ENCODE assay signal across 17 cellular contexts in genomic region chr7:40964610-40965009, GRCh38.
DNase-seq lines count a peak whose midpoint lies in the region; FAIRE-seq and TF ChIP-seq lines count a peak whose summit lies in the region.
"Had no signal": no experiment of that assay in that cellular context is flagged by ENCODE, and none has a peak within 500 bp of the region (broad histone marks: within the 10 kb centered on the region; RNA-seq: fewer than 3 reads in every experiment).

No MANE protein-coding gene starts in this region.

- intact Hi-C loops in OCI-LY7 (cut with micrococcal nuclease; ENCODE audit: unreplicated experiment) = no loop called here

- no peak overlapping the region for H3K9ac ChIP-seq in KMS-11

- no peaks in the 10 kb centered on the region for H3K9me2 ChIP-seq in OCI-LY7 (ENCODE audit: insufficient read depth, low read length)

- no peak overlapping the region for H3K4me3 ChIP-seq in KMS-11 (IDR thresholded peaks at IDR 0.05; ENCODE audit: insufficient read depth, low read depth, low read length)
- no peak overlapping the region for H3K4me3 ChIP-seq in OCI-LY7 (ENCODE audit: low read depth, low read length, poor library complexity, severe bottlenecking)
- H3K4me3 ChIP-seq: HAP-1 had no signal

- TF ChIP-seq CTCF in KMS-11 (conservative IDR thresholded peaks at IDR 0.05; ENCODE audit: low read depth, low read length) = no peak
- no peak for TF ChIP-seq CTCF in OCI-LY7 (conservative IDR thresholded peaks at IDR 0.05; ENCODE audit: low read length)

- no peaks in the 10 kb centered on the region for H3K27me3 ChIP-seq in KMS-11 (ENCODE audit: insufficient read depth, low read depth)

- H2AFZ ChIP-seq in KMS-11 (ENCODE audit: low read depth) (no peak overlapping the region), OCI-LY7 (ENCODE audit: low read length) (peak overlapping the region; percentile 75; the same call in 1 of the 2 replicates)

- FAIRE-seq in GM19239 (lab: Jason Lieb, UNC) = no peak
- FAIRE-seq: D721Med, H1 had no signal

- no peaks in the 10 kb centered on the region for H3K9me3 ChIP-seq in OCI-LY7 (ENCODE audit: low read length)
- H3K9me3 ChIP-seq: Caco-2, HAP-1 had no signal

- POLR2A ChIA-PET in OCI-LY7 (lab: Charles Lee) = no interaction called here

- CTCF ChIA-PET in OCI-LY7 (lab: Charles Lee; ENCODE audit: unreplicated experiment) = no interaction called here

- H3K4me1 ChIP-seq in KMS-11 (ENCODE audit: low read depth, poor library complexity, severe bottlenecking) (peaks cover 28% of the 10 kb centered on the region), OCI-LY7 (ENCODE audit: insufficient read depth, low read length, poor library complexity, severe bottlenecking) (peaks cover 25% of the 10 kb centered on the region)
- H3K4me1 ChIP-seq: Caco-2, HAP-1 had no signal

- H3K4me2 ChIP-seq in KMS-11 (peak overlapping the region; percentile 49; the same call in 1 of the 2 replicates), OCI-LY7 (ENCODE audit: low read length) (peak overlapping the region; percentile 51)

- DNase-seq in OCI-LY7 (ENCODE audit: low spot score) = peak; percentile 39
- peak; percentile 74 for DNase-seq in myocyte (ENCODE audit: low read depth)
- DNase-seq in activated CD8-positive, alpha-beta memory T cell treated with anti-CD3 and anti-CD28 coated beads for 24 hours = no peak
- DNase-seq in putamen (ENCODE audit: low spot score) = no peak
- DNase-seq in dedifferentiated amniotic fluid mesenchymal stem cell (ENCODE audit: extremely low spot score) = no peak
- DNase-seq in GM19239 (ENCODE audit: insufficient read length, low spot score) = no peak
- DNase-seq: AML-193; Caco-2; CD4-positive, alpha-beta T cell; GDM1; IMR-90; KBM-7 had no signal

- H3K79me2 ChIP-seq in KMS-11 (ENCODE audit: insufficient read depth, low read depth) = no peaks in the 10 kb centered on the region
- H3K79me2 ChIP-seq in OCI-LY7 (ENCODE audit: insufficient read depth, low read depth, low read length) = no peaks in the 10 kb centered on the region

- H3K36me3 ChIP-seq in KMS-11 (ENCODE audit: insufficient read depth) = no peaks in the 10 kb centered on the region
- H3K36me3 ChIP-seq in OCI-LY7 (ENCODE audit: insufficient read depth, low read length) = no peaks in the 10 kb centered on the region
- H3K36me3 ChIP-seq: HAP-1 had no signal

- no TSS peak for BruUV-seq in OCI-LY7 (replicated peaks; lab: Mats Ljungman, UMichigan)

- H3K27ac ChIP-seq in KMS-11 = no peak overlapping the region
- peak overlapping the region; percentile 58 for H3K27ac ChIP-seq in OCI-LY7 (ENCODE audit: low read depth, low read length, poor library complexity, severe bottlenecking)
- H3K27ac ChIP-seq: C4-2B had no signal

- H4K20me1 ChIP-seq in KMS-11 (ENCODE audit: insufficient read depth) (no peaks in the 10 kb centered on the region), OCI-LY7 (ENCODE audit: insufficient read depth, low read length) (no peaks in the 10 kb centered on the region)

Comparison
In these comparisons a context has a peak if more than half of its experiments do, and no peak if none do; other contexts are left out.
1. DNase-seq: peak in OCI-LY7 (single experiment) and myocyte (single experiment); none in activated CD8-positive, alpha-beta memory T cell treated with anti-CD3 and anti-CD28 coated beads for 24 hours (single experiment), putamen (single experiment), dedifferentiated amniotic fluid mesenchymal stem cell (single experiment) and GM19239 (single experiment).